In genomic region chr3:194961555-194961954, GRCh38 we compare ENCODE assay signal across 15 cellular contexts.
"Had no signal": no experiment of that assay in that cellular context is flagged by ENCODE, and none has a peak within 500 bp of the region (broad histone marks: within the 10 kb centered on the region; RNA-seq: fewer than 3 reads in every experiment).

No MANE protein-coding gene starts in this region.

- H3K9me3 Mint-ChIP-seq: activated naive CD4-positive, alpha-beta T cell treated with anti-CD3 and anti-CD28 coated beads, Interleukin-2, amount 10 ng/mL, durations not matched to agents 7 days and 5 days; nephron; WTC11 had no signal

- H3K36me3 Mint-ChIP-seq: activated naive CD4-positive, alpha-beta T cell treated with anti-CD3 and anti-CD28 coated beads, Interleukin-2, amount 10 ng/mL, durations not matched to agents 7 days and 5 days; WTC11 had no signal

- ATAC-seq: left lobe of liver, WTC11 had no signal

- H3K4me3 Mint-ChIP-seq: activated naive CD4-positive, alpha-beta T cell treated with anti-CD3 and anti-CD28 coated beads, Interleukin-2, amount 10 ng/mL, durations not matched to agents 7 days and 5 days; nephron; WTC11 had no signal

- H3K4me1 Mint-ChIP-seq: activated naive CD4-positive, alpha-beta T cell treated with anti-CD3 and anti-CD28 coated beads, Interleukin-2, amount 10 ng/mL, durations not matched to agents 7 days and 5 days; WTC11 had no signal

- H3K4me3 ChIP-seq: spleen, thyroid gland, uterus had no signal

- DNase-seq: activated effector memory CD4-positive, alpha-beta T cell treated with anti-CD3 and anti-CD28 coated beads, Interleukin-2, amount 50 U/mL, for 16 hours; activated naive CD4-positive, alpha-beta T cell treated with anti-CD3 and anti-CD28 coated beads, Interleukin-2, amount 10 ng/mL, durations not matched to agents 7 days and 5 days; amygdala; foreskin fibroblast; midbrain; spleen; stimulated activated CD4-positive, alpha-beta T cell treated with anti-CD3 and anti-CD28 coated beads, Interleukin-4, amount 100 ng/mL, for 24 hours; stimulated activated naive CD8-positive, alpha-beta T cell treated with anti-CD3 and anti-CD28 coated beads, Interleukin-15, Interleukin-2, amounts not matched to agents 100 U/mL and 50 U/mL, for 24 hours; substantia nigra; T-helper 9 cell; thyroid gland; uterus had no signal

- H3K27me3 Mint-ChIP-seq: activated naive CD4-positive, alpha-beta T cell treated with anti-CD3 and anti-CD28 coated beads, Interleukin-2, amount 10 ng/mL, durations not matched to agents 7 days and 5 days had no signal

- H3K27ac Mint-ChIP-seq: activated naive CD4-positive, alpha-beta T cell treated with anti-CD3 and anti-CD28 coated beads, Interleukin-2, amount 10 ng/mL, durations not matched to agents 7 days and 5 days; nephron; WTC11 had no signal
